ENCODE assay signal across 24 cellular contexts in genomic region chr4:24775750-24776149, GRCh38. TPM values are rescaled to one million over a fixed set of nuclear protein-coding genes. Genes with fewer than 3 reads are reported as not detected.
"Had no signal": no experiment of that assay in that cellular context is flagged by ENCODE, and none has a peak within 500 bp of the region (broad histone marks: within the 10 kb centered on the region; RNA-seq: fewer than 3 reads in every experiment).

No MANE protein-coding gene starts in this region.

- ATAC-seq: esophagus mucosa; gastrocnemius medialis; left lobe of liver; naive thymus-derived CD4-positive, alpha-beta T cell; sciatic nerve; stimulated activated effector memory CD8-positive, alpha-beta T cell treated with anti-CD3 and anti-CD28 coated beads, Interleukin-12 subunit alpha, Interleukin-12 subunit beta, amount 100 ng/mL, for 72 hours had no signal

- H3K9ac ChIP-seq: neural progenitor cell had no signal

- H3K9me3 ChIP-seq: colonic mucosa, gastrocnemius medialis, prostate gland, right atrium auricular region, stomach, thyroid gland had no signal

- H3K4me2 ChIP-seq: hepatocyte, neural progenitor cell had no signal

- DNase-seq: colonic mucosa; effector CD8-positive, alpha-beta T cell; endodermal cell; gastrocnemius medialis; head of caudate nucleus; kidney; mesendoderm; midbrain; naive thymus-derived CD4-positive, alpha-beta T cell; stimulated activated CD4-positive, alpha-beta T cell treated with anti-CD3 and anti-CD28 coated beads, Interleukin-2, amount 100 ng/mL, for 24 hours; stimulated activated CD4-positive, alpha-beta T cell treated with anti-CD3 and anti-CD28 coated beads, Interleukin-4, amount 100 ng/mL, for 24 hours; stimulated activated naive CD4-positive, alpha-beta T cell treated with Interleukin-2 at 50 U/mL for 16 hours; stomach; thyroid gland; trophoblast cell had no signal

- H2AFZ ChIP-seq: hepatocyte, neural progenitor cell had no signal

- H3K79me2 ChIP-seq: hepatocyte had no signal

- H3K27ac ChIP-seq: colonic mucosa, epithelial cell of prostate, gastrocnemius medialis, hepatocyte, neural progenitor cell, prostate gland, right atrium auricular region, stomach, thyroid gland had no signal

- H3K4me1 ChIP-seq: colonic mucosa, gastrocnemius medialis, neural progenitor cell, prostate gland had no signal

- H3K27me3 ChIP-seq: colonic mucosa, gastrocnemius medialis, hepatocyte, neural progenitor cell, right atrium auricular region, stomach, thyroid gland had no signal

- H3K36me3 ChIP-seq: colonic mucosa, gastrocnemius medialis, neural progenitor cell, prostate gland, right atrium auricular region, stomach, thyroid gland had no signal

- H3K4me3 ChIP-seq: colonic mucosa, gastrocnemius medialis, hepatocyte, neural progenitor cell, prostate gland, right atrium auricular region, stomach, thyroid gland had no signal

RNA-seq across cellular contexts. Expression of gene SOD3, which starts 19.6 kb away (rescaled TPM):
- total RNA-seq: naive thymus-derived CD4-positive, alpha-beta T cell had no signal
- polyA plus RNA-seq: naive thymus-derived CD4-positive, alpha-beta T cell had no signal
